Comparison of ENCODE assay signal across 8 cellular contexts in genomic region chr4:156968479-156968984, GRCh38. TPM values are rescaled to one million over a fixed set of nuclear protein-coding genes. Genes with fewer than 3 reads are reported as not detected.
DNase-seq lines count a peak whose midpoint lies in the region; ATAC-seq and TF ChIP-seq lines count a peak whose summit lies in the region.

No MANE protein-coding gene starts in this region.

- intact Hi-C loops in colonic mucosa (cut with DNase I): loop anchor here (10.0 kb wide), 1 partner anchor 494 kb away; no protein-coding TSS in a partner anchor
- intact Hi-C loops in lower leg skin (cut with DNase I; ENCODE audit: low total_unique reads): loop anchor here (10.0 kb wide), 1 partner anchor 484 kb away; no protein-coding TSS in a partner anchor

- H3K27me3 ChIP-seq in OCI-LY3 (ENCODE audit: low read depth, low read length) (no peaks in the 10 kb centered on the region), colonic mucosa (no peaks in the 10 kb centered on the region), thoracic aorta (replicated peaks; ENCODE audit: insufficient read depth) (no peaks in the 10 kb centered on the region)

- ATAC-seq in GM19463 (IDR thresholded peaks at IDR 0.05; ENCODE audit: unreplicated experiment) (peak; percentile 49), HG03575 (IDR thresholded peaks at IDR 0.05; ENCODE audit: extremely low read depth, insufficient number of reproducible peaks, low FRiP score, unreplicated experiment) (peak; percentile 42), thoracic aorta (ENCODE audit: insufficient number of reproducible peaks, low FRiP score, low read depth) (no peak)

- H3K79me2 ChIP-seq in OCI-LY3 (ENCODE audit: low read length): no peaks in the 10 kb centered on the region

- H3K36me3 ChIP-seq in OCI-LY3 (replicated peaks; ENCODE audit: low read depth, low read length) (peaks cover 3% of the 10 kb centered on the region), colonic mucosa (no peaks in the 10 kb centered on the region), thoracic aorta (no peaks in the 10 kb centered on the region)

- peaks cover 17% of the 10 kb centered on the region for H3K4me1 ChIP-seq in OCI-LY3 (ENCODE audit: low read length)
- no peaks in the 10 kb centered on the region for H3K4me1 ChIP-seq in colonic mucosa
- peaks cover 17 to 58% of the 10 kb centered on the region in 2 donors for H3K4me1 ChIP-seq in thoracic aorta (ENCODE audit: control insufficient read depth in 1 of 2, low read depth in 2 of 2)

- TF ChIP-seq POLR2A in lower leg skin (IDR thresholded peaks at IDR 0.05): no peak

- 14 to 16% methylated on average over 2 of the region's 2 CpGs for WGBS in lower leg skin, 2 donors

- H3K4me3 ChIP-seq in OCI-LY3 (ENCODE audit: low read length): 0 out of 2 replicates have a peak overlapping the region, but pooled peaks have one; percentile 3
- H3K4me3 ChIP-seq in colonic mucosa: no peak overlapping the region
- H3K4me3 ChIP-seq in lower leg skin (ENCODE audit: low read depth, poor library complexity, severe bottlenecking): no peak overlapping the region
- H3K4me3 ChIP-seq in thoracic aorta: peak overlapping the region; percentile 74

- peak overlapping the region; percentile 24 for H3K4me2 ChIP-seq in OCI-LY3 (ENCODE audit: low read length)

- no peaks in the 10 kb centered on the region for H4K20me1 ChIP-seq in OCI-LY3 (ENCODE audit: insufficient read depth, low read length)

- no peak overlapping the region for H3K9ac ChIP-seq in OCI-LY3 (ENCODE audit: low read length)
- H3K9ac ChIP-seq in colonic mucosa (ENCODE audit: low read depth in 2 of 2, low read length in 2 of 2): no peak overlapping the region

- TF ChIP-seq CTCF in OCI-LY3 (IDR thresholded peaks at IDR 0.05; ENCODE audit: low read depth, low read length) (peak; percentile 91), colonic mucosa (IDR thresholded peaks at IDR 0.05) (peak; percentile 84), lower leg skin (IDR thresholded peaks at IDR 0.05) (peak in 1 of 3 donors; percentile 51), thoracic aorta (IDR thresholded peaks at IDR 0.05) (peak; percentile 79)

- H3K9me3 ChIP-seq in OCI-LY3 (ENCODE audit: insufficient read depth, low read length) (no peaks in the 10 kb centered on the region), colonic mucosa (no peaks in the 10 kb centered on the region), thoracic aorta (no peaks in the 10 kb centered on the region)

- H3K27ac ChIP-seq in OCI-LY3 (ENCODE audit: low read length) (no peak overlapping the region), colonic mucosa (no peak overlapping the region), thoracic aorta (peak overlapping the region; percentile 94 to 97)

- peak overlapping the region; percentile 94 for H2AFZ ChIP-seq in OCI-LY3 (ENCODE audit: low read depth, low read length)

- DNase-seq in DMS53 (lab: John Stamatoyannopoulos, UW): peak; percentile 71
- peak; percentile 82 for DNase-seq in colonic mucosa
- peak; percentile 73 to 89 for DNase-seq in lower leg skin (ENCODE audit: low spot score in 2 of 2)
- DNase-seq in thoracic aorta (ENCODE audit: low spot score): no peak
- no peak for DNase-seq in NCI-H187 treated with DMSO at 0.1 percent for 48 hours (lab: John Stamatoyannopoulos, UW)

RNA-seq across cellular contexts. Expression of gene PDGFC, which starts 3.1 kb away (rescaled TPM):
- total RNA-seq in colonic mucosa (1 to 10 TPM; 3.9 to 8.3 TPM), lower leg skin (10 to 100 TPM; 18.9 to 24.4 (median 21.0) TPM), thoracic aorta (10 to 100 TPM; 31.4 to 32.8 TPM)

Comparison
In these comparisons a context has a peak if more than half of its experiments do, and no peak if none do; other contexts are left out.
1. DNase-seq: peak in DMS53 (single experiment), colonic mucosa (single experiment) and lower leg skin (2 of 2); none in thoracic aorta (single experiment) and NCI-H187 treated with DMSO at 0.1 percent for 48 hours (single experiment).
2. H3K27ac ChIP-seq: peak in thoracic aorta (2 of 2); none in OCI-LY3 (single experiment) and colonic mucosa (single experiment).
3. H3K4me3 ChIP-seq: peak in OCI-LY3 (single experiment) and thoracic aorta (single experiment); none in colonic mucosa (single experiment) and lower leg skin (single experiment).